Comparison of ENCODE assay signal across 15 cellular contexts in the genomic region with DNA sequence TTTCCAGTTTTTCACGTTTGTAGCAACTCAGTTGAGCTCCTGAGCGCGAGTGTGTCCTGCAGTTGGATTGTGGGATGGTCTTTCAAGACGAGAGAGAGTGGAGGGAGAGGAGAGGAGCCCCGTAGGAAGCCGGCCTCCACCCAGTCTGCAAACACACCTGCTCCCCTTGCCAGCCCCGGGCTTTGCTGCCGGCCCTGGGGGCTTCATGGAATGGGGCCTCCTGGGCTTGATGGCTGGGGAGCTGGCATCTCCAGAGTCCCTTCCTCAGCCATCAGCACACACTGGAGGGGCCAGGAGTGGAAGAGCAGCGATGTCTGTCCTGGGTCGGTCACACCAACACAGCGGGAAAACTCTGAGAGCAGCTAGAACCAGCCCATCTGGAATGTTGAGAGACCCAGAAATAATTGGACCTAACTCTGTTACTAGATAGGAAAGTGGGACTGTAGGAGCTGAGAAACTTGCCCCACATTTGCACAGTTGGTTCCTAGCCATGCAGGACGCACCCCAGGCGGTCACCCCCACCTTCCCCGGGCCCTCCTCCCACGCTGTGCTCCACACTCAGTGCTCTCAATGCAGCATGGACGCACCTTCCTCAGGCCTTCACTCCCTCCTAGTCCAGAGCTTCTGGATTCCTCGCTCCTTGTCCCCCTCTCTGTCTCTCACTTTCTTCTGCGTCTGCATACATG.
"Had no signal": no experiment of that assay in that cellular context is flagged by ENCODE, and none has a peak within 500 bp of the region (broad histone marks: within the 10 kb centered on the region; RNA-seq: fewer than 3 reads in every experiment).

No MANE protein-coding gene starts in this region.

- H3K4me3 Mint-ChIP-seq: activated T-cell treated with anti-CD3 and anti-CD28 coated beads, Interleukin-2, amount 50 U/mL, for 4 hours; nephron had no signal

- DNase-seq: activated CD4-positive, alpha-beta T cell treated with anti-CD3 and anti-CD28 coated beads, Interleukin-2, amount 50 U/mL, for 4 hours; activated gamma-delta T cell; activated T-cell treated with anti-CD3 and anti-CD28 coated beads, Interleukin-2, amount 50 U/mL, for 4 hours; central memory CD4-positive, alpha-beta T cell; cortex of kidney; effector CD4-positive, alpha-beta T cell; foreskin keratinocyte; kidney glomerular epithelial cell; nucleus accumbens; stomach had no signal

- H3K36me3 Mint-ChIP-seq: activated naive CD4-positive, alpha-beta T cell treated with anti-CD3 and anti-CD28 coated beads, Interleukin-2, amount 50 U/mL, for 72 hours had no signal

- H3K9me3 ChIP-seq: prostate gland had no signal

- H3K4me3 ChIP-seq: prostate gland, stomach had no signal

- ATAC-seq: activated CD4-positive, CD25-positive, alpha-beta regulatory T cell treated with anti-CD3 and anti-CD28 coated beads, Interleukin-2, amount 50 U/mL, for 24 hours; activated naive CD4-positive, alpha-beta T cell treated with anti-CD3 and anti-CD28 coated beads, Interleukin-2, amount 50 U/mL, for 72 hours; activated T-cell treated with anti-CD3 and anti-CD28 coated beads, Interleukin-2, amount 50 U/mL, for 4 hours; foreskin keratinocyte; sciatic nerve had no signal

- H3K27me3 ChIP-seq: foreskin keratinocyte, stomach had no signal

- H3K4me1 Mint-ChIP-seq: nephron had no signal

- H3K27ac ChIP-seq: foreskin keratinocyte, prostate gland, stomach had no signal

- H3K36me3 ChIP-seq: prostate gland, stomach had no signal

- H3K27ac Mint-ChIP-seq: activated naive CD4-positive, alpha-beta T cell treated with anti-CD3 and anti-CD28 coated beads, Interleukin-2, amount 50 U/mL, for 72 hours; nephron had no signal

- H3K4me1 ChIP-seq: foreskin keratinocyte, prostate gland, stomach had no signal
